ENCODE assay signal across 21 cellular contexts in genomic region chr3:38616111-38616510, GRCh38.
"Had no signal": no experiment of that assay in that cellular context is flagged by ENCODE, and none has a peak within 500 bp of the region (broad histone marks: within the 10 kb centered on the region; RNA-seq: fewer than 3 reads in every experiment).

No MANE protein-coding gene starts in this region.

- H3K4me3 ChIP-seq: thyroid gland had no signal

- H3K27me3 ChIP-seq: foreskin keratinocyte, thyroid gland had no signal

- H3K9me3 Mint-ChIP-seq: activated CD4-positive, alpha-beta memory T cell treated with anti-CD3 and anti-CD28 coated beads for 36 hours; activated naive CD8-positive, alpha-beta T cell treated with anti-CD3 and anti-CD28 coated beads, Interleukin-2, amount 50 U/mL, for 24 hours; activated T-cell treated with anti-CD3 and anti-CD28 coated beads, Interleukin-2, amount 50 U/mL, for 72 hours; brain; memory B cell; nephron progenitor cell; stimulated activated naive B cell treated with anti-CD40 and anti-IgM and Interleukin-4, amounts not matched to agents 10 μg/mL and 1 μg/mL and 100 μg/mL, for 72 hours had no signal

- H3K4me3 Mint-ChIP-seq: activated CD4-positive, alpha-beta memory T cell treated with anti-CD3 and anti-CD28 coated beads for 36 hours; activated naive CD8-positive, alpha-beta T cell treated with anti-CD3 and anti-CD28 coated beads, Interleukin-2, amount 50 U/mL, for 24 hours; activated T-cell treated with anti-CD3 and anti-CD28 coated beads, Interleukin-2, amount 50 U/mL, for 72 hours; brain; memory B cell; nephron progenitor cell; stimulated activated naive B cell treated with anti-CD40 and anti-IgM and Interleukin-4, amounts not matched to agents 10 μg/mL and 1 μg/mL and 100 μg/mL, for 72 hours had no signal

- ATAC-seq: activated naive CD8-positive, alpha-beta T cell treated with anti-CD3 and anti-CD28 coated beads, Interleukin-2, amount 50 U/mL, for 24 hours; activated T-cell treated with anti-CD3 and anti-CD28 coated beads, Interleukin-2, amount 50 U/mL, for 72 hours; foreskin keratinocyte; SK-N-SH treated with all-trans-retinoic acid at 6 μM for 48 hours; stimulated activated naive B cell treated with anti-CD40 and anti-IgM and Interleukin-4, amounts not matched to agents 10 μg/mL and 1 μg/mL and 100 μg/mL, for 72 hours had no signal

- FAIRE-seq: colon had no signal

- H3K4me1 ChIP-seq: foreskin keratinocyte, thyroid gland had no signal

- H3K36me3 Mint-ChIP-seq: activated CD4-positive, alpha-beta memory T cell treated with anti-CD3 and anti-CD28 coated beads for 36 hours; brain; memory B cell; stimulated activated naive B cell treated with anti-CD40 and anti-IgM and Interleukin-4, amounts not matched to agents 10 μg/mL and 1 μg/mL and 100 μg/mL, for 72 hours had no signal

- H3K9me3 ChIP-seq: thyroid gland had no signal

- H3K4me1 Mint-ChIP-seq: activated naive CD8-positive, alpha-beta T cell treated with anti-CD3 and anti-CD28 coated beads, Interleukin-2, amount 50 U/mL, for 24 hours; brain; memory B cell; nephron progenitor cell; stimulated activated naive B cell treated with anti-CD40 and anti-IgM and Interleukin-4, amounts not matched to agents 10 μg/mL and 1 μg/mL and 100 μg/mL, for 72 hours had no signal

- H3K27ac ChIP-seq: foreskin keratinocyte, thyroid gland had no signal

- H3K27ac Mint-ChIP-seq: activated CD4-positive, alpha-beta memory T cell treated with anti-CD3 and anti-CD28 coated beads for 36 hours; activated naive CD8-positive, alpha-beta T cell treated with anti-CD3 and anti-CD28 coated beads, Interleukin-2, amount 50 U/mL, for 24 hours; activated T-cell treated with anti-CD3 and anti-CD28 coated beads, Interleukin-2, amount 50 U/mL, for 72 hours; brain; memory B cell; nephron progenitor cell; stimulated activated naive B cell treated with anti-CD40 and anti-IgM and Interleukin-4, amounts not matched to agents 10 μg/mL and 1 μg/mL and 100 μg/mL, for 72 hours had no signal

- H3K36me3 ChIP-seq: thyroid gland had no signal

- DNase-seq: activated CD4-positive, alpha-beta memory T cell treated with anti-CD3 and anti-CD28 coated beads for 36 hours; activated CD4-positive, alpha-beta T cell treated with anti-CD3 and anti-CD28 coated beads for 48 hours; activated gamma-delta T cell; activated naive CD4-positive, alpha-beta T cell treated with anti-CD3 and anti-CD28 coated beads, Interleukin-2, amount 50 U/mL, for 16 hours; activated naive CD8-positive, alpha-beta T cell treated with anti-CD3 and anti-CD28 coated beads, Interleukin-2, amount 50 U/mL, for 24 hours; activated T-cell treated with anti-CD3 and anti-CD28 coated beads, Interleukin-2, amount 50 U/mL, for 72 hours; central memory CD4-positive, alpha-beta T cell; effector memory CD4-positive, alpha-beta T cell; foreskin keratinocyte; hippocampal formation; kidney glomerular epithelial cell; nephron progenitor cell; occipital lobe; retina; stimulated activated CD4-positive, alpha-beta T cell treated with anti-CD3 and anti-CD28 coated beads, Interleukin-1b, Interleukin-23, amount 100 ng/mL, for 48 hours; stimulated activated naive B cell treated with anti-CD40 and anti-IgM and Interleukin-4, amounts not matched to agents 10 μg/mL and 1 μg/mL and 100 μg/mL, for 72 hours; thyroid gland had no signal
